In genomic region chr10:132330486-132330833, GRCh38 we compare ENCODE assay signal across 9 cellular contexts. TPM values are rescaled to one million over a fixed set of nuclear protein-coding genes. Genes with fewer than 3 reads are reported as not detected.
DNase-seq lines count a peak whose midpoint lies in the region; ATAC-seq and TF ChIP-seq lines count a peak whose summit lies in the region.
"Had no signal": no experiment of that assay in that cellular context is flagged by ENCODE, and none has a peak within 500 bp of the region (broad histone marks: within the 10 kb centered on the region; RNA-seq: fewer than 3 reads in every experiment).

No MANE protein-coding gene starts in this region.

- no peak overlapping the region for H3K27ac ChIP-seq in right cardiac atrium (ENCODE audit: low read length)

- peak overlapping the region; percentile 73 for H3K27ac Mint-ChIP-seq in T-helper 1 cell treated with Interleukin-12 subunit alpha and Interleukin-12 subunit beta and Interleukin-4 antibody, amounts not matched to agents 30 μg/mL and 1 μg/mL, for 36 hours
- peak overlapping the region; percentile 72 for H3K27ac Mint-ChIP-seq in activated B cell treated with CpG ODN at 0.5 μM for 24 hours
- H3K27ac Mint-ChIP-seq in stimulated activated memory B cell treated with anti-CD40 and anti-IgM and Interleukin-4, amounts not matched to agents 10 μg/mL and 1 μg/mL and 100 μg/mL, for 72 hours: peak overlapping the region; percentile 66

- ATAC-seq in activated B cell treated with CpG ODN at 0.5 μM for 24 hours (ENCODE audit: low read depth) (no peak), right cardiac atrium (no peak), GM21576 (IDR thresholded peaks at IDR 0.05; ENCODE audit: unreplicated experiment) (no peak), HG02981 (IDR thresholded peaks at IDR 0.05; ENCODE audit: unreplicated experiment) (no peak)
- no peak for ATAC-seq in stimulated activated memory B cell treated with anti-CD40 and anti-IgM and Interleukin-4, amounts not matched to agents 10 μg/mL and 1 μg/mL and 100 μg/mL, for 72 hours

- whole genome bisulfite sequencing in right cardiac atrium: 85% methylated on average over 8 of the region's 8 CpGs

- no peak for TF ChIP-seq CTCF in activated B cell treated with CpG ODN at 0.5 μM for 24 hours (IDR thresholded peaks at IDR 0.05)

- DNase-seq in T-helper 1 cell: no peak
- no peak for DNase-seq in activated B cell treated with CpG ODN at 0.5 μM for 24 hours
- no peak for DNase-seq in right cardiac atrium
- no peak for DNase-seq in activated CD4-positive, alpha-beta T cell treated with anti-CD3 and anti-CD28 coated beads for 4 hours
- DNase-seq: activated gamma-delta T cell had no signal

- no peaks in the 10 kb centered on the region for H3K9me3 Mint-ChIP-seq in T-helper 1 cell treated with Interleukin-12 subunit alpha and Interleukin-12 subunit beta and Interleukin-4 antibody, amounts not matched to agents 30 μg/mL and 1 μg/mL, for 36 hours
- H3K9me3 Mint-ChIP-seq in activated B cell treated with CpG ODN at 0.5 μM for 24 hours: no peaks in the 10 kb centered on the region
- no peaks in the 10 kb centered on the region for H3K9me3 Mint-ChIP-seq in stimulated activated memory B cell treated with anti-CD40 and anti-IgM and Interleukin-4, amounts not matched to agents 10 μg/mL and 1 μg/mL and 100 μg/mL, for 72 hours

- POLR2A ChIA-PET in activated B cell treated with CpG ODN at 0.5 μM for 24 hours (lab: Charles Lee): interaction anchor here (0.7 to 1.4 kb wide), 4 partner anchors 11 to 67 kb away, joined by 3 to 6 read pairs (median 4); partner anchors contain the start of gene STK32C

- H3K4me1 Mint-ChIP-seq in T-helper 1 cell treated with Interleukin-12 subunit alpha and Interleukin-12 subunit beta and Interleukin-4 antibody, amounts not matched to agents 30 μg/mL and 1 μg/mL, for 36 hours (ENCODE audit: low read depth): peaks cover 48% of the 10 kb centered on the region
- H3K4me1 Mint-ChIP-seq in activated B cell treated with CpG ODN at 0.5 μM for 24 hours: peaks cover 79% of the 10 kb centered on the region
- H3K4me1 Mint-ChIP-seq in stimulated activated memory B cell treated with anti-CD40 and anti-IgM and Interleukin-4, amounts not matched to agents 10 μg/mL and 1 μg/mL and 100 μg/mL, for 72 hours: peaks cover 64% of the 10 kb centered on the region

- intact Hi-C loops in activated B cell treated with CpG ODN at 0.5 μM for 24 hours (cut with micrococcal nuclease): loop anchor here (2.0 to 10.0 kb wide), 3 partner anchors 262 to 1044 kb away; partner anchors contain the start of genes ECHS1, PAOX and PPP2R2D
- intact Hi-C loops in right cardiac atrium (cut with DNase I): no loop called here

- peaks cover 5% of the 10 kb centered on the region for H3K27me3 Mint-ChIP-seq in T-helper 1 cell treated with Interleukin-12 subunit alpha and Interleukin-12 subunit beta and Interleukin-4 antibody, amounts not matched to agents 30 μg/mL and 1 μg/mL, for 36 hours (ENCODE audit: low read depth)
- H3K27me3 Mint-ChIP-seq in activated B cell treated with CpG ODN at 0.5 μM for 24 hours: no peaks in the 10 kb centered on the region
- no peaks in the 10 kb centered on the region for H3K27me3 Mint-ChIP-seq in stimulated activated memory B cell treated with anti-CD40 and anti-IgM and Interleukin-4, amounts not matched to agents 10 μg/mL and 1 μg/mL and 100 μg/mL, for 72 hours

- H3K4me3 Mint-ChIP-seq in T-helper 1 cell treated with Interleukin-12 subunit alpha and Interleukin-12 subunit beta and Interleukin-4 antibody, amounts not matched to agents 30 μg/mL and 1 μg/mL, for 36 hours: peak overlapping the region; percentile 86
- peak overlapping the region; percentile 94 for H3K4me3 Mint-ChIP-seq in activated B cell treated with CpG ODN at 0.5 μM for 24 hours
- H3K4me3 Mint-ChIP-seq in stimulated activated memory B cell treated with anti-CD40 and anti-IgM and Interleukin-4, amounts not matched to agents 10 μg/mL and 1 μg/mL and 100 μg/mL, for 72 hours: peak overlapping the region; percentile 88

- H3K36me3 Mint-ChIP-seq in T-helper 1 cell treated with Interleukin-12 subunit alpha and Interleukin-12 subunit beta and Interleukin-4 antibody, amounts not matched to agents 30 μg/mL and 1 μg/mL, for 36 hours (ENCODE audit: low read depth): peaks cover 33% of the 10 kb centered on the region
- peaks cover 42% of the 10 kb centered on the region for H3K36me3 Mint-ChIP-seq in activated B cell treated with CpG ODN at 0.5 μM for 24 hours (ENCODE audit: low read depth)
- peaks cover 19% of the 10 kb centered on the region for H3K36me3 Mint-ChIP-seq in stimulated activated memory B cell treated with anti-CD40 and anti-IgM and Interleukin-4, amounts not matched to agents 10 μg/mL and 1 μg/mL and 100 μg/mL, for 72 hours

- H3K9me3 ChIP-seq in right cardiac atrium (ENCODE audit: control insufficient read depth, low read length): no peaks in the 10 kb centered on the region

- H3K4me3 ChIP-seq in right cardiac atrium (ENCODE audit: low read length): peak overlapping the region; percentile 46

- H3K4me1 ChIP-seq in right cardiac atrium (ENCODE audit: control insufficient read depth, insufficient read depth, low read length): peaks cover 12% of the 10 kb centered on the region

- H3K27me3 ChIP-seq in right cardiac atrium (ENCODE audit: control insufficient read depth, insufficient read depth): no peaks in the 10 kb centered on the region

- CTCF ChIA-PET in activated B cell treated with CpG ODN at 0.5 μM for 24 hours (lab: Charles Lee): no interaction called here

RNA-seq across cellular contexts. Expression of gene LRRC27, which starts 1.5 kb away (rescaled TPM):
- 9.1 and 15.2 TPM in 2 replicates for total RNA-seq in activated B cell treated with CpG ODN at 0.5 μM for 24 hours
- total RNA-seq in right cardiac atrium: 1 to 10 TPM; 3.7 to 9.3 (median 6.8) TPM
- 5.4 TPM for polyA plus RNA-seq in right cardiac atrium

RNA-seq across cellular contexts. Expression of gene STK32C, which starts 22.7 kb away (rescaled TPM):
- total RNA-seq in activated B cell treated with CpG ODN at 0.5 μM for 24 hours (11.0 and 13.8 TPM in 2 replicates), right cardiac atrium (1 to 10 TPM; 5.7 to 7.3 (median 6.7) TPM)
- polyA plus RNA-seq in right cardiac atrium: 6.9 TPM
